Comparison of ENCODE assay signal across 8 cellular contexts in the genomic region with DNA sequence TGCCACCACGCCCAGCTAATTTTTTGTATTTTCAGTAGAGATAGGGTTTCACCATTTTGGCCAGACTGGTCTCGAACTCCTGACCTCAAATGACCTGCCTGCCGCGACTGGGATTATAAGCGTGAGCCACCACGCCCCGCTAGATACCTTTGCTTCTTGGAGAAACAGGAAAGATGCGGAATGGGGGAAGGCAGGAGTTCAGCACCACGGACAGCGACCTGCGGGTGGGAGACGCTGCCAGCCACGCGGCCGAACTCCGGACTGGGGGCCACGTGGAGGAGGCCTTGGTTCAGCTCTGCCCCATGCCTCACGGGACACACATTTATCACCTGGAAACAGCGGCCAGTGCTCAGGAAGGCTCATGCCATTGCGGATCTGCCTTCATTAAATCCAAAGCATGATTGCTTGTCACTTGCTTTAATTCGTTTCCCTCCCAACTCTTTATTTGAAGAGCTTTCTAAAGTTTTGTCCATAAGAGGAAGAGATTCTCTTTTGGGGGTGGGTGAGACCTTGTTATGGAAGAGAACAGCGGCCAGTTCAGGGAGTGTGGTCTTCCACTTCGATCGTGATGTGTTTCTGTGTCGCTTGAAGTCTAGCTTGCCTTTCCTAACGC.
DNase-seq lines count a peak whose midpoint lies in the region.

No MANE protein-coding gene starts in this region.

- peak; percentile 42 for DNase-seq in CD1c-positive myeloid dendritic cell (ENCODE audit: extremely low spot score)
- DNase-seq in NCI-H460 (ENCODE audit: extremely low read depth, low read depth): peak; percentile 59
- DNase-seq in activated effector memory CD4-positive, alpha-beta T cell treated with anti-CD3 and anti-CD28 coated beads, Interleukin-2, amount 50 U/mL, for 16 hours: peak; percentile 77
- peak in 29 of 51 donors; percentile 1 to 50 (median 12) for DNase-seq in hypothalamus (lab: John Stamatoyannopoulos, UW)
- peak; percentile 5 for DNase-seq in stimulated activated CD4-positive, alpha-beta T cell treated with anti-CD3 and anti-CD28 coated beads, Interleukin-2, amount 100 ng/mL, for 4 hours (ENCODE audit: low read depth)
- DNase-seq in MV-4-11 (lab: John Stamatoyannopoulos, UW): no peak
- DNase-seq in NCI-H2081 (lab: John Stamatoyannopoulos, UW): no peak
- no peak for DNase-seq in NCI-H1105 (lab: John Stamatoyannopoulos, UW)

Comparison
In these comparisons a context has a peak if more than half of its experiments do, and no peak if none do; other contexts are left out.
1. DNase-seq: peak in CD1c-positive myeloid dendritic cell (single experiment), NCI-H460 (single experiment), activated effector memory CD4-positive, alpha-beta T cell treated with anti-CD3 and anti-CD28 coated beads, Interleukin-2, amount 50 U/mL, for 16 hours (single experiment), hypothalamus (29 of 51) and stimulated activated CD4-positive, alpha-beta T cell treated with anti-CD3 and anti-CD28 coated beads, Interleukin-2, amount 100 ng/mL, for 4 hours (single experiment); none in MV-4-11 (single experiment), NCI-H2081 (0 of 2) and NCI-H1105 (single experiment).